24 cellular contexts compared by ENCODE assay signal in the genomic region with DNA sequence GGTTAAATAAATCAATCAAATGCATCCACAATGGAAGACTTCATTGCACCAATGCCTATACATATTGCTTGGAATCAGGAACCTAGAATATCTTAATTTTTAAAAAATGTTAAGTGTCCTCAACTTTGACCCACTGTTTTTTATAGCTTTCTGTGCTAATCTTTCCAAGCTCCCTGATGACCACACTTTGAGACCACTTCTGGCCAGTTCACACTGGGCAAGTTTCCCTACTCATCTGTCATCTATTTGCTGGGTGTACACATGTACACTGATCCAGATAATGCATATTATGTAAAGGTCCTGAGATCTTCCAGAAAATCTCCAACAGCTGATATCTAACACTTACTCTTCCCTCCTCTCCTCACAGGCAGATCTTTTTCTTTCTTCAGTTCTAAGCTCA. TPM values are rescaled to one million over a fixed set of nuclear protein-coding genes. Genes with fewer than 3 reads are reported as not detected.
DNase-seq lines count a peak whose midpoint lies in the region; TF ChIP-seq lines count a peak whose summit lies in the region.
"Had no signal": no experiment of that assay in that cellular context is flagged by ENCODE, and none has a peak within 500 bp of the region (broad histone marks: within the 10 kb centered on the region; RNA-seq: fewer than 3 reads in every experiment).

No MANE protein-coding gene starts in this region.

- peak overlapping the region in 1 of 2 donors; percentile 66 for H3K27ac ChIP-seq in breast epithelium
- no peak overlapping the region for H3K27ac ChIP-seq in neural cell (ENCODE audit: low read length)
- H3K27ac ChIP-seq in testis, result no peak overlapping the region
- H3K27ac ChIP-seq in brain microvascular endothelial cell, result no peak overlapping the region
- H3K27ac ChIP-seq: 22Rv1; BLaER1 treated with 17β-estradiol and CSF1 and Interleukin-3, amounts not matched to agents 10 nM and 100 nM had no signal

- H3K4me3 ChIP-seq in breast epithelium (peak overlapping the region in 2 of 3 donors; percentile 89), neural cell (ENCODE audit: low read length) (peak overlapping the region; percentile 100), testis (no peak overlapping the region), brain microvascular endothelial cell (ENCODE audit: low read depth, low read length) (no peak overlapping the region)

- POLR2A ChIA-PET in MCF 10A (lab: Yijun Ruan, JAX), result interaction anchor here (0.6 to 2.9 kb wide), 3 partner anchors 9 to 378 kb away, joined by 3 to 24 read pairs (median 3); no protein-coding TSS in a partner anchor

- peaks cover 81% of the 10 kb centered on the region for H3K79me2 ChIP-seq in neural cell (replicated peaks; ENCODE audit: insufficient read depth, low read length)

- H3K9me2 ChIP-seq in neural cell (ENCODE audit: insufficient read depth, low read length), result no peaks in the 10 kb centered on the region

- H3K27ac Mint-ChIP-seq in MCF 10A (ENCODE audit: low read depth, unreplicated experiment) (no peak overlapping the region), type B pancreatic cell (no peak overlapping the region)
- H3K27ac Mint-ChIP-seq: CD4-positive, alpha-beta memory T cell; HFFc6 had no signal

- TF ChIP-seq CTCF in breast epithelium (IDR thresholded peaks at IDR 0.05), result no peak
- TF ChIP-seq CTCF in MCF 10A (IDR thresholded peaks at IDR 0.05; ENCODE audit: unreplicated experiment), result no peak
- no peak for TF ChIP-seq CTCF in neural cell (IDR thresholded peaks at IDR 0.05; ENCODE audit: poor library complexity, severe bottlenecking)
- TF ChIP-seq CTCF in type B pancreatic cell (conservative IDR thresholded peaks at IDR 0.05), result no peak
- TF ChIP-seq CTCF in testis (IDR thresholded peaks at IDR 0.05), result no peak
- TF ChIP-seq CTCF in brain microvascular endothelial cell (IDR thresholded peaks at IDR 0.05; ENCODE audit: low read depth, low read length, missing control alignments), result no peak

- H3K4me1 ChIP-seq in breast epithelium (peaks cover 0 to 10% of the 10 kb centered on the region in 2 donors), testis (peaks cover 13% of the 10 kb centered on the region)

- H3K36me3 Mint-ChIP-seq in MCF 10A (ENCODE audit: insufficient read depth, unreplicated experiment) (no peaks in the 10 kb centered on the region), type B pancreatic cell (peaks cover 35% of the 10 kb centered on the region)
- H3K36me3 Mint-ChIP-seq: CD4-positive, alpha-beta memory T cell had no signal

- DNase-seq in breast epithelium (ENCODE audit: low spot score in 2 of 2), result no peak
- no peak for DNase-seq in MCF 10A (ENCODE audit: unreplicated experiment)
- DNase-seq in fibroblast of peridontal ligament (ENCODE audit: extremely low read depth), result peak; percentile 26
- DNase-seq in type B pancreatic cell (ENCODE audit: extremely low spot score, unreplicated experiment), result no peak
- no peak for DNase-seq in testis
- DNase-seq in NCI-H1417 (lab: John Stamatoyannopoulos, UW), result no peak
- DNase-seq in brain microvascular endothelial cell, result no peak
- DNase-seq: ACHN; Caco-2; CD4-positive, alpha-beta memory T cell; DMS 273 treated with DMSO at 0.1 percent for 48 hours; DMS79 treated with DMSO at 0.1 percent for 48 hours; H7; HFFc6; NCI-H1092 treated with DMSO at 0.1 percent for 48 hours; NCI-H146; NCI-H2029; NCI-H226; NCI-H510A treated with DMSO at 0.1 percent for 48 hours; NCI-H748 treated with DMSO at 0.1 percent for 48 hours; NK-92 treated with Interleukin-12 subunit alpha and Interleukin-12 subunit beta, amount 100 ng/mL, for 24 hours had no signal

- peaks cover 12% of the 10 kb centered on the region for H3K9me3 Mint-ChIP-seq in MCF 10A (ENCODE audit: unreplicated experiment)
- H3K9me3 Mint-ChIP-seq in type B pancreatic cell, result peaks cover 14% of the 10 kb centered on the region

- H3K4me3 Mint-ChIP-seq in MCF 10A (ENCODE audit: unreplicated experiment) (no peak overlapping the region), type B pancreatic cell (peak overlapping the region; percentile 42)
- H3K4me3 Mint-ChIP-seq: CD4-positive, alpha-beta memory T cell; HFFc6 had no signal

- H3K36me3 ChIP-seq in breast epithelium (no peaks in the 10 kb centered on the region), neural cell (ENCODE audit: insufficient read depth, low read length) (peaks cover 4% of the 10 kb centered on the region), testis (ENCODE audit: low read depth, missing control alignments) (no peaks in the 10 kb centered on the region), brain microvascular endothelial cell (replicated peaks) (no peaks in the 10 kb centered on the region)

- H3K9me3 ChIP-seq in breast epithelium, result peaks cover 0 to 11% of the 10 kb centered on the region in 2 donors
- H3K9me3 ChIP-seq in neural cell (ENCODE audit: low read length), result peaks cover 3% of the 10 kb centered on the region
- no peaks in the 10 kb centered on the region for H3K9me3 ChIP-seq in testis

- peaks cover 21% of the 10 kb centered on the region for H3K4me1 Mint-ChIP-seq in MCF 10A (ENCODE audit: insufficient read depth, unreplicated experiment)
- H3K4me1 Mint-ChIP-seq in type B pancreatic cell (ENCODE audit: unreplicated experiment), result peaks cover 26% of the 10 kb centered on the region

- no peak overlapping the region for H3K9ac ChIP-seq in neural cell (ENCODE audit: low read length)
- H3K9ac ChIP-seq: BLaER1 treated with 17β-estradiol and CSF1 and Interleukin-3, amounts not matched to agents 10 nM and 100 nM had no signal

- intact Hi-C loops in breast epithelium (cut with DNase I; ENCODE audit: low total_unique reads), result no loop called here
- intact Hi-C loops in MCF 10A (cut with micrococcal nuclease), result loop anchor here (10.0 kb wide), 2 partner anchors 88 to 228 kb away; a partner anchor contains a TSS
- intact Hi-C loops in testis (cut with DNase I; ENCODE audit: low total_unique reads), result no loop called here

- TF ChIP-seq POLR2A in breast epithelium (IDR thresholded peaks at IDR 0.05) (no peak), testis (IDR thresholded peaks at IDR 0.05) (no peak)

- in situ Hi-C loops in brain microvascular endothelial cell (cut with HindIII; ENCODE audit: low pct_ligation_motif_present, low sequenced_read_pairs), result no loop called here

- no peak for TF ChIP-seq RAD21 in neural cell (conservative IDR thresholded peaks at IDR 0.05)

- no peaks in the 10 kb centered on the region for H4K20me1 ChIP-seq in neural cell (ENCODE audit: insufficient read depth)

- CTCF ChIA-PET in MCF 10A (lab: Yijun Ruan, JAX), result interaction anchor here (1.3 to 1.6 kb wide), 3 partner anchors 9 to 393 kb away, joined by 3 to 9 read pairs (median 9); no protein-coding TSS in a partner anchor

- H2AFZ ChIP-seq in neural cell (ENCODE audit: low read depth, low read length), result no peak overlapping the region

- H3K27me3 ChIP-seq in breast epithelium (no peaks in the 10 kb centered on the region), neural cell (ENCODE audit: insufficient read depth, low read depth, low read length) (no peaks in the 10 kb centered on the region), testis (no peaks in the 10 kb centered on the region), brain microvascular endothelial cell (replicated peaks) (no peaks in the 10 kb centered on the region)

- H3K27me3 Mint-ChIP-seq in MCF 10A (ENCODE audit: insufficient read depth, unreplicated experiment) (no peaks in the 10 kb centered on the region), type B pancreatic cell (no peaks in the 10 kb centered on the region)

- TF ChIP-seq EP300 in neural cell (conservative IDR thresholded peaks at IDR 0.05; ENCODE audit: poor library complexity, severe bottlenecking), result no peak

- peaks cover 2% of the 10 kb centered on the region for H3F3A ChIP-seq in neural cell (ENCODE audit: insufficient read depth, low read length, poor library complexity, severe bottlenecking)

- BruUV-seq in MCF 10A (replicated peaks; lab: Mats Ljungman, UMichigan), result no TSS peak

- no peak overlapping the region for H3K4me2 ChIP-seq in neural cell (ENCODE audit: low read length)

TF ChIP-seq in neural cell, 6 proteins besides CTCF, POLR2A, EP300 and RAD21:
- no peak for TF ChIP-seq MXI1 (conservative IDR thresholded peaks at IDR 0.05; ENCODE audit: poor library complexity, severe bottlenecking)
- no peak for TF ChIP-seq TAF1 (IDR thresholded peaks at IDR 0.05; ENCODE audit: low read depth)
- TF ChIP-seq POLR2AphosphoS5 (IDR thresholded peaks at IDR 0.05), result no peak
- no peak for TF ChIP-seq SMC3 (conservative IDR thresholded peaks at IDR 0.05; ENCODE audit: poor library complexity)
- TF ChIP-seq, protein P1, sequence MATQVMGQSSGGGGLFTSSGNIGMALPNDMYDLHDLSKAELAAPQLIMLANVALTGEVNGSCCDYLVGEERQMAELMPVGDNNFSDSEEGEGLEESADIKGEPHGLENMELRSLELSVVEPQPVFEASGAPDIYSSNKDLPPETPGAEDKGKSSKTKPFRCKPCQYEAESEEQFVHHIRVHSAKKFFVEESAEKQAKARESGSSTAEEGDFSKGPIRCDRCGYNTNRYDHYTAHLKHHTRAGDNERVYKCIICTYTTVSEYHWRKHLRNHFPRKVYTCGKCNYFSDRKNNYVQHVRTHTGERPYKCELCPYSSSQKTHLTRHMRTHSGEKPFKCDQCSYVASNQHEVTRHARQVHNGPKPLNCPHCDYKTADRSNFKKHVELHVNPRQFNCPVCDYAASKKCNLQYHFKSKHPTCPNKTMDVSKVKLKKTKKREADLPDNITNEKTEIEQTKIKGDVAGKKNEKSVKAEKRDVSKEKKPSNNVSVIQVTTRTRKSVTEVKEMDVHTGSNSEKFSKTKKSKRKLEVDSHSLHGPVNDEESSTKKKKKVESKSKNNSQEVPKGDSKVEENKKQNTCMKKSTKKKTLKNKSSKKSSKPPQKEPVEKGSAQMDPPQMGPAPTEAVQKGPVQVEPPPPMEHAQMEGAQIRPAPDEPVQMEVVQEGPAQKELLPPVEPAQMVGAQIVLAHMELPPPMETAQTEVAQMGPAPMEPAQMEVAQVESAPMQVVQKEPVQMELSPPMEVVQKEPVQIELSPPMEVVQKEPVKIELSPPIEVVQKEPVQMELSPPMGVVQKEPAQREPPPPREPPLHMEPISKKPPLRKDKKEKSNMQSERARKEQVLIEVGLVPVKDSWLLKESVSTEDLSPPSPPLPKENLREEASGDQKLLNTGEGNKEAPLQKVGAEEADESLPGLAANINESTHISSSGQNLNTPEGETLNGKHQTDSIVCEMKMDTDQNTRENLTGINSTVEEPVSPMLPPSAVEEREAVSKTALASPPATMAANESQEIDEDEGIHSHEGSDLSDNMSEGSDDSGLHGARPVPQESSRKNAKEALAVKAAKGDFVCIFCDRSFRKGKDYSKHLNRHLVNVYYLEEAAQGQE (IDR thresholded peaks at IDR 0.05; ENCODE audit: borderline replicate concordance), result no peak
- no peak for TF ChIP-seq EZH2 (IDR thresholded peaks at IDR 0.05; ENCODE audit: borderline replicate concordance, insufficient read depth, low read length, poor library complexity, severe bottlenecking)

RNA-seq across cellular contexts. Expression of a gene that starts 3.5 kb away (rescaled TPM):
- total RNA-seq in breast epithelium, result 100 to 1,000 TPM in 2 of 3 donors, 10 to 100 TPM in 1; 28.3 to 195 (median 152) TPM
- total RNA-seq in MCF 10A (2022), result 17.4 and 23.2 TPM in 2 replicates
- 42.8 and 46.8 TPM in 2 replicates for polyA plus RNA-seq in neural cell
- polyA minus RNA-seq in neural cell, result 98.4 and 111 TPM in 2 replicates
- 29.1 and 34.1 TPM in 2 replicates for total RNA-seq in type B pancreatic cell (ENCODE audit: low replicate concordance)
- total RNA-seq in testis, result 10 to 100 TPM in 1 of 2 donors, 1 to 10 TPM in 1; 9.8 to 13.1 TPM
- polyA plus RNA-seq in testis (ENCODE audit: insufficient read depth, low read depth, low replicate concordance), result 8.6 TPM

Comparison
In these comparisons a context has a peak if more than half of its experiments do, and no peak if none do; other contexts are left out.
1. H3K4me3 ChIP-seq: peak in breast epithelium (2 of 3) and neural cell (single experiment); none in testis (0 of 2) and brain microvascular endothelial cell (single experiment).